ENCODE assay signal across 37 cellular contexts in the genomic region with DNA sequence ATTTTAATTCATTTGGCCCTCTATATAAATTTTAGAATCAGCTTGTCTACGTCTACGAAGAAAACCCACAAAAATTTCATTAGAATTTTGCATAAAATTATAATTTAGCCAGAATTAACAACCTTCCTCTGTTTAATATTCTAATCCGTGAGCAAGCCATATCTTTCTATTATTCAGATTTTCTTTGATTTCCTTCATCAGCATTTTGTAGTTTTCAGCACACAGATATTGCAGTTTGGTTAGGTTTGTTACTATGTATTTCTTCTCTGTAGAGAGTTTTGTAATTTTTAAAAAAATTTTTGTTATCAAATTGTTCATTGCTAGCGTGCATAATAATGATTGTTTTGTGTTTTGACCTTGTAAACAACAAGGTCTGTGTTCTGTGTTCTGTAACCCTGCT.
"Had no signal": no experiment of that assay in that cellular context is flagged by ENCODE, and none has a peak within 500 bp of the region (broad histone marks: within the 10 kb centered on the region; RNA-seq: fewer than 3 reads in every experiment).

No MANE protein-coding gene starts in this region.

- H3K9me3 Mint-ChIP-seq: activated naive CD4-positive, alpha-beta T cell treated with anti-CD3 and anti-CD28 coated beads, Interleukin-2, amount 10 ng/mL, durations not matched to agents 7 days and 5 days; activated naive CD4-positive, alpha-beta T cell treated with anti-CD3 and anti-CD28 coated beads, Interleukin-2, amount 50 U/mL, for 24 hours; activated naive CD8-positive, alpha-beta T cell treated with anti-CD3 and anti-CD28 coated beads, Interleukin-2, amount 50 U/mL, for 24 hours; activated T-cell treated with anti-CD3 and anti-CD28 coated beads, Interleukin-2, amount 50 U/mL, for 24 hours; central memory CD8-positive, alpha-beta T cell had no signal

- H3K36me3 Mint-ChIP-seq: activated naive CD4-positive, alpha-beta T cell treated with anti-CD3 and anti-CD28 coated beads, Interleukin-2, amount 50 U/mL, for 24 hours; activated naive CD8-positive, alpha-beta T cell; activated naive CD8-positive, alpha-beta T cell treated with anti-CD3 and anti-CD28 coated beads, Interleukin-2, amount 10 ng/mL, durations not matched to agents 7 days and 5 days; brain; WTC11 had no signal

- H3K27ac Mint-ChIP-seq: activated CD4-positive, alpha-beta memory T cell treated with anti-CD3 and anti-CD28 coated beads, Interleukin-2, amount 10 ng/mL, durations not matched to agents 7 days and 5 days; activated CD4-positive, alpha-beta T cell treated with anti-CD3 and anti-CD28 coated beads for 36 hours; activated CD4-positive, alpha-beta T cell treated with anti-CD3 and anti-CD28 coated beads, Interleukin-2, amount 10 ng/mL, durations not matched to agents 7 days and 5 days; activated CD8-positive, alpha-beta memory T cell treated with anti-CD3 and anti-CD28 coated beads, Interleukin-2, amount 10 ng/mL, durations not matched to agents 7 days and 5 days; activated CD8-positive, alpha-beta T cell treated with anti-CD3 and anti-CD28 coated beads, Interleukin-2, amount 10 ng/mL, durations not matched to agents 7 days and 5 days; activated naive CD4-positive, alpha-beta T cell treated with anti-CD3 and anti-CD28 coated beads, Interleukin-2, amount 10 ng/mL, durations not matched to agents 7 days and 5 days; activated naive CD4-positive, alpha-beta T cell treated with anti-CD3 and anti-CD28 coated beads, Interleukin-2, amount 50 U/mL, for 24 hours; activated naive CD8-positive, alpha-beta T cell; activated naive CD8-positive, alpha-beta T cell treated with anti-CD3 and anti-CD28 coated beads, Interleukin-2, amount 10 ng/mL, durations not matched to agents 7 days and 5 days; activated naive CD8-positive, alpha-beta T cell treated with anti-CD3 and anti-CD28 coated beads, Interleukin-2, amount 50 U/mL, for 24 hours; activated T-cell treated with anti-CD3 and anti-CD28 coated beads, Interleukin-2, amount 50 U/mL, for 24 hours; activated T-helper 2 cell treated with anti-CD3 and anti-CD28 coated beads, Interferon-gamma antibody, Interleukin-2, Interleukin-4, amounts not matched to agents 10 μg/mL and 5 μg/mL and 100 μg/mL, durations not matched to agents 14 hours and 24 hours and 36 hours; brain; T-helper 1 cell treated with Interleukin-12 subunit alpha and Interleukin-12 subunit beta and Interleukin-4 antibody, amounts not matched to agents 30 μg/mL and 1 μg/mL, for 36 hours; T-helper 2 cell treated with Interferon-gamma antibody and Interleukin-4, amounts not matched to agents 5 μg/mL and 100 μg/mL, for 36 hours; WTC11 had no signal

- DNase-seq: activated CD4-positive, alpha-beta memory T cell treated with anti-CD3 and anti-CD28 coated beads, Interleukin-2, amount 10 ng/mL, durations not matched to agents 7 days and 5 days; activated CD4-positive, alpha-beta T cell treated with anti-CD3 and anti-CD28 coated beads for 1 hour; activated CD4-positive, alpha-beta T cell treated with anti-CD3 and anti-CD28 coated beads for 36 hours; activated CD4-positive, alpha-beta T cell treated with anti-CD3 and anti-CD28 coated beads for 48 hours; activated CD4-positive, alpha-beta T cell treated with anti-CD3 and anti-CD28 coated beads, Interleukin-2, amount 10 ng/mL, durations not matched to agents 7 days and 5 days; activated CD4-positive, alpha-beta T cell treated with anti-CD3 and anti-CD28 coated beads, Interleukin-2, amount 50 U/mL, for 48 hours; activated CD4-positive, CD25-positive, alpha-beta regulatory T cell; activated CD8-positive, alpha-beta memory T cell treated with anti-CD3 and anti-CD28 coated beads for 24 hours; activated CD8-positive, alpha-beta memory T cell treated with anti-CD3 and anti-CD28 coated beads, Interleukin-2, amount 10 ng/mL, durations not matched to agents 7 days and 5 days; activated CD8-positive, alpha-beta memory T cell treated with anti-CD3 and anti-CD28 coated beads, Interleukin-2, amount 50 U/mL, for 48 hours; activated CD8-positive, alpha-beta T cell treated with anti-CD3 and anti-CD28 coated beads, Interleukin-2, amount 10 ng/mL, durations not matched to agents 7 days and 5 days; activated effector memory CD4-positive, alpha-beta T cell treated with Interleukin-2 at 50 U/mL for 16 hours; activated gamma-delta T cell; activated naive CD4-positive, alpha-beta T cell treated with anti-CD3 and anti-CD28 coated beads, Interleukin-2, amount 10 ng/mL, durations not matched to agents 7 days and 5 days; activated naive CD4-positive, alpha-beta T cell treated with Interleukin-2 at 50 U/mL for 16 hours; activated naive CD8-positive, alpha-beta T cell treated with anti-CD3 and anti-CD28 coated beads, Interleukin-2, amount 10 ng/mL, durations not matched to agents 7 days and 5 days; activated naive CD8-positive, alpha-beta T cell treated with anti-CD3 and anti-CD28 coated beads, Interleukin-2, amount 50 U/mL, for 24 hours; activated T-cell treated with anti-CD3 and anti-CD28 coated beads, Interleukin-2, amount 50 U/mL, for 24 hours; activated T-cell treated with anti-CD3 and anti-CD28 coated beads, Interleukin-2, amount 50 U/mL, for 48 hours; amygdala; anterior cingulate cortex; caudate nucleus; T-helper 1 cell; T-helper 2 cell; T-helper 9 cell; WERI-Rb-1 had no signal

- H3K27me3 Mint-ChIP-seq: activated CD4-positive, alpha-beta T cell treated with anti-CD3 and anti-CD28 coated beads for 36 hours; activated naive CD4-positive, alpha-beta T cell treated with anti-CD3 and anti-CD28 coated beads, Interleukin-2, amount 50 U/mL, for 24 hours; activated naive CD8-positive, alpha-beta T cell; activated naive CD8-positive, alpha-beta T cell treated with anti-CD3 and anti-CD28 coated beads, Interleukin-2, amount 50 U/mL, for 24 hours; activated T-cell treated with anti-CD3 and anti-CD28 coated beads, Interleukin-2, amount 50 U/mL, for 24 hours; central memory CD8-positive, alpha-beta T cell had no signal

- ATAC-seq: activated CD4-positive, alpha-beta T cell treated with anti-CD3 and anti-CD28 coated beads for 36 hours; activated CD4-positive, CD25-positive, alpha-beta regulatory T cell treated with anti-CD3 and anti-CD28 coated beads, Interleukin-2, amount 50 U/mL, for 24 hours; activated CD8-positive, alpha-beta memory T cell treated with anti-CD3 and anti-CD28 coated beads, Interleukin-2, amount 10 ng/mL, durations not matched to agents 7 days and 5 days; activated CD8-positive, alpha-beta T cell treated with anti-CD3 and anti-CD28 coated beads, Interleukin-2, amount 10 ng/mL, durations not matched to agents 7 days and 5 days; activated naive CD8-positive, alpha-beta T cell treated with anti-CD3 and anti-CD28 coated beads, Interleukin-2, amount 50 U/mL, for 24 hours; WTC11 had no signal

- H3K4me3 Mint-ChIP-seq: activated CD4-positive, alpha-beta memory T cell treated with anti-CD3 and anti-CD28 coated beads, Interleukin-2, amount 10 ng/mL, durations not matched to agents 7 days and 5 days; activated CD4-positive, alpha-beta T cell treated with anti-CD3 and anti-CD28 coated beads for 36 hours; activated CD4-positive, alpha-beta T cell treated with anti-CD3 and anti-CD28 coated beads, Interleukin-2, amount 10 ng/mL, durations not matched to agents 7 days and 5 days; activated CD8-positive, alpha-beta memory T cell treated with anti-CD3 and anti-CD28 coated beads, Interleukin-2, amount 10 ng/mL, durations not matched to agents 7 days and 5 days; activated CD8-positive, alpha-beta T cell treated with anti-CD3 and anti-CD28 coated beads, Interleukin-2, amount 10 ng/mL, durations not matched to agents 7 days and 5 days; activated naive CD4-positive, alpha-beta T cell treated with anti-CD3 and anti-CD28 coated beads, Interleukin-2, amount 10 ng/mL, durations not matched to agents 7 days and 5 days; activated naive CD4-positive, alpha-beta T cell treated with anti-CD3 and anti-CD28 coated beads, Interleukin-2, amount 50 U/mL, for 24 hours; activated naive CD8-positive, alpha-beta T cell; activated naive CD8-positive, alpha-beta T cell treated with anti-CD3 and anti-CD28 coated beads, Interleukin-2, amount 10 ng/mL, durations not matched to agents 7 days and 5 days; activated naive CD8-positive, alpha-beta T cell treated with anti-CD3 and anti-CD28 coated beads, Interleukin-2, amount 50 U/mL, for 24 hours; activated T-cell treated with anti-CD3 and anti-CD28 coated beads, Interleukin-2, amount 50 U/mL, for 24 hours; brain; central memory CD8-positive, alpha-beta T cell; T-helper 1 cell treated with Interleukin-12 subunit alpha and Interleukin-12 subunit beta and Interleukin-4 antibody, amounts not matched to agents 30 μg/mL and 1 μg/mL, for 36 hours; T-helper 2 cell treated with Interferon-gamma antibody and Interleukin-4, amounts not matched to agents 5 μg/mL and 100 μg/mL, for 36 hours; WTC11 had no signal

- H3K27ac ChIP-seq: ascending aorta, cardiac muscle cell, WERI-Rb-1 had no signal

- H3K4me1 Mint-ChIP-seq: activated naive CD8-positive, alpha-beta T cell treated with anti-CD3 and anti-CD28 coated beads, Interleukin-2, amount 10 ng/mL, durations not matched to agents 7 days and 5 days; brain; central memory CD8-positive, alpha-beta T cell; WTC11 had no signal
